ENCODE assay signal across 8 cellular contexts in the genomic region with DNA sequence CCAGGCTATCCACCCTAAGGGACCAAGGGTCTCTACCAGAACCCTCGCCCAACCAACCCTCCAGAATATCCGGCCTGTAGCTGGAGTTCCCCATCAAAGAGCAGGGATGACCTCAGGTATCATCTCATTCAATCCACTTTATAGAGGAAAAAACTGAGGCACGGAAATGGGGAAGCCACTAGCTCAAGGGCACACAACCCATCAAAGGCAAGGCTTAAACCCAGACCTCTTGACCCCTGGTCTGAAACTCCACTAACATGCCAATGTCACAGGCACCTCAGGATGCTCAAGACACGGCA. TPM values are rescaled to one million over a fixed set of nuclear protein-coding genes. Genes with fewer than 3 reads are reported as not detected.
DNase-seq lines count a peak whose midpoint lies in the region; ATAC-seq and TF ChIP-seq lines count a peak whose summit lies in the region.

No MANE protein-coding gene starts in this region.

- TF ChIP-seq POLR2A in spleen (IDR thresholded peaks at IDR 0.05), result no peak

- H3K4me1 ChIP-seq in spleen, result peaks cover 20 to 63% (median 44%) of the 10 kb centered on the region in 6 donors

- H3K27ac Mint-ChIP-seq in activated CD8-positive, alpha-beta T cell treated with anti-CD3 and anti-CD28 coated beads for 36 hours, result peak overlapping the region; percentile 86

- ATAC-seq in activated CD8-positive, alpha-beta T cell treated with anti-CD3 and anti-CD28 coated beads for 36 hours, result no peak
- ATAC-seq in HG02870 (IDR thresholded peaks at IDR 0.05; ENCODE audit: unreplicated experiment) (no peak), GM18498 (IDR thresholded peaks at IDR 0.05; ENCODE audit: unreplicated experiment) (no peak), HG03280 (IDR thresholded peaks at IDR 0.05; ENCODE audit: unreplicated experiment) (no peak)

- POLR2A ChIA-PET in activated CD8-positive, alpha-beta T cell treated with anti-CD3 and anti-CD28 coated beads for 36 hours (lab: Charles Lee), result interaction anchor here (1.0 to 8.0 kb wide), 5 partner anchors 11 to 47 kb away, joined by 3 to 73 read pairs (median 6); a partner anchor contains a TSS

- peak overlapping the region in 7 of 8 donors; percentile 63 to 96 (median 87) for H3K27ac ChIP-seq in spleen

- TF ChIP-seq CTCF in HFF-Myc (IDR thresholded peaks at IDR 0.05; ENCODE audit: low read depth, low read length, missing control alignments) (no peak), spleen (IDR thresholded peaks at IDR 0.05 in 8 of 11, conservative IDR thresholded peaks at IDR 0.05 in 3 of 11) (no peak)
- no peak for TF ChIP-seq CTCF in activated CD8-positive, alpha-beta T cell treated with anti-CD3 and anti-CD28 coated beads for 36 hours (IDR thresholded peaks at IDR 0.05)

- H3K9me3 Mint-ChIP-seq in activated CD8-positive, alpha-beta T cell treated with anti-CD3 and anti-CD28 coated beads for 36 hours, result no peaks in the 10 kb centered on the region

- H3K4me3 ChIP-seq in HFF-Myc (replicated peaks; ENCODE audit: low read depth, low read length) (peak overlapping the region; percentile 88), iPS-11a (ENCODE audit: low read depth, low read length) (peak overlapping the region; percentile 50), spleen (peak overlapping the region; percentile 63 to 97 (median 80))

- no peaks in the 10 kb centered on the region for H3K27me3 Mint-ChIP-seq in activated CD8-positive, alpha-beta T cell treated with anti-CD3 and anti-CD28 coated beads for 36 hours

- WGBS in spleen, 5 donors, result 1 to 8% (median 5%) methylated on average over 4 of the region's 4 CpGs

- DNase-seq in HFF-Myc (ENCODE audit: extremely low read depth, low read depth) (no peak), spleen (no peak), NCI-H748 (lab: John Stamatoyannopoulos, UW; ENCODE audit: unreplicated experiment) (no peak)
- no peak for DNase-seq in activated CD8-positive, alpha-beta T cell treated with anti-CD3 and anti-CD28 coated beads for 36 hours

- CTCF ChIA-PET in activated CD8-positive, alpha-beta T cell treated with anti-CD3 and anti-CD28 coated beads for 36 hours (lab: Charles Lee), result interaction anchor here (1.2 to 1.6 kb wide), 3 partner anchors 10 to 41 kb away, joined by 3 to 6 read pairs (median 4); no protein-coding TSS in a partner anchor

- H3K27me3 ChIP-seq in spleen (replicated peaks in 1 of 7), result no peaks in the 10 kb centered on the region

- H3K4me3 Mint-ChIP-seq in activated CD8-positive, alpha-beta T cell treated with anti-CD3 and anti-CD28 coated beads for 36 hours, result peak overlapping the region; percentile 95

- intact Hi-C loops in activated CD8-positive, alpha-beta T cell treated with anti-CD3 and anti-CD28 coated beads for 36 hours (cut with micrococcal nuclease), result no loop called here
- intact Hi-C loops in spleen (cut with DNase I; ENCODE audit: low total_unique reads), result no loop called here

- peaks cover 41% of the 10 kb centered on the region for H3K36me3 Mint-ChIP-seq in activated CD8-positive, alpha-beta T cell treated with anti-CD3 and anti-CD28 coated beads for 36 hours (ENCODE audit: low read depth)

- H3K36me3 ChIP-seq in spleen, result peaks cover 0 to 37% (median 18%) of the 10 kb centered on the region in 6 donors

- H3K9me3 ChIP-seq in spleen, result no peaks in the 10 kb centered on the region

- H3K4me1 Mint-ChIP-seq in activated CD8-positive, alpha-beta T cell treated with anti-CD3 and anti-CD28 coated beads for 36 hours (ENCODE audit: low read depth), result peaks cover 33% of the 10 kb centered on the region

RNA-seq across cellular contexts. Expression of a gene that starts 1.6 kb away (rescaled TPM):
- 10 to 100 TPM; 39.7 to 41.3 TPM for total RNA-seq in activated CD8-positive, alpha-beta T cell treated with anti-CD3 and anti-CD28 coated beads for 36 hours
- total RNA-seq in spleen, result 10 to 100 TPM; 32.5 to 50.4 (median 45.8) TPM
- 10 to 100 TPM; 17.3 to 33.3 (median 22.5) TPM for polyA plus RNA-seq in spleen

RNA-seq across cellular contexts. Expression of a gene that starts 5.9 kb away (rescaled TPM):
- 1 to 10 TPM in 1 of 2 experiments, under 1 TPM in 1; 0.87 to 1.2 TPM for total RNA-seq in activated CD8-positive, alpha-beta T cell treated with anti-CD3 and anti-CD28 coated beads for 36 hours
- total RNA-seq in spleen, result 1 to 10 TPM in 1 of 7 donors, not detected in 6; 1.4 TPM
- polyA plus RNA-seq in spleen, result 1 to 10 TPM; 2.7 to 4.3 (median 2.8) TPM

RNA-seq across cellular contexts. Expression of a gene that starts 13.6 kb away (rescaled TPM):
- total RNA-seq in activated CD8-positive, alpha-beta T cell treated with anti-CD3 and anti-CD28 coated beads for 36 hours, result 100 to 1,000 TPM; 163 to 169 TPM
- 100 to 1,000 TPM in 1 of 7 donors, 10 to 100 TPM in 6; 38.5 to 105 (median 72.4) TPM for total RNA-seq in spleen
- 100 to 1,000 TPM; 154 to 199 (median 179) TPM for polyA plus RNA-seq in spleen

RNA-seq across cellular contexts. Expression of a gene that starts 13.6 kb away (rescaled TPM):
- 10 to 100 TPM; 43.8 to 44.5 TPM for total RNA-seq in activated CD8-positive, alpha-beta T cell treated with anti-CD3 and anti-CD28 coated beads for 36 hours
- 10 to 100 TPM; 33.9 to 60.0 (median 55.8) TPM for total RNA-seq in spleen
- polyA plus RNA-seq in spleen, result 10 to 100 TPM; 27.8 to 42.9 (median 42.9) TPM

RNA-seq across cellular contexts. Expression of a gene that starts 26.5 kb away (rescaled TPM):
- total RNA-seq in activated CD8-positive, alpha-beta T cell treated with anti-CD3 and anti-CD28 coated beads for 36 hours, result 10 to 100 TPM; 10.4 to 10.9 TPM
- 10 to 100 TPM in 3 of 7 donors, 1 to 10 TPM in 4; 7.1 to 10.4 (median 9.5) TPM for total RNA-seq in spleen
- polyA plus RNA-seq in spleen, result 1 to 10 TPM; 2.7 to 5.7 (median 3.5) TPM
